Comparison of ENCODE assay signal across 12 cellular contexts in the genomic region with DNA sequence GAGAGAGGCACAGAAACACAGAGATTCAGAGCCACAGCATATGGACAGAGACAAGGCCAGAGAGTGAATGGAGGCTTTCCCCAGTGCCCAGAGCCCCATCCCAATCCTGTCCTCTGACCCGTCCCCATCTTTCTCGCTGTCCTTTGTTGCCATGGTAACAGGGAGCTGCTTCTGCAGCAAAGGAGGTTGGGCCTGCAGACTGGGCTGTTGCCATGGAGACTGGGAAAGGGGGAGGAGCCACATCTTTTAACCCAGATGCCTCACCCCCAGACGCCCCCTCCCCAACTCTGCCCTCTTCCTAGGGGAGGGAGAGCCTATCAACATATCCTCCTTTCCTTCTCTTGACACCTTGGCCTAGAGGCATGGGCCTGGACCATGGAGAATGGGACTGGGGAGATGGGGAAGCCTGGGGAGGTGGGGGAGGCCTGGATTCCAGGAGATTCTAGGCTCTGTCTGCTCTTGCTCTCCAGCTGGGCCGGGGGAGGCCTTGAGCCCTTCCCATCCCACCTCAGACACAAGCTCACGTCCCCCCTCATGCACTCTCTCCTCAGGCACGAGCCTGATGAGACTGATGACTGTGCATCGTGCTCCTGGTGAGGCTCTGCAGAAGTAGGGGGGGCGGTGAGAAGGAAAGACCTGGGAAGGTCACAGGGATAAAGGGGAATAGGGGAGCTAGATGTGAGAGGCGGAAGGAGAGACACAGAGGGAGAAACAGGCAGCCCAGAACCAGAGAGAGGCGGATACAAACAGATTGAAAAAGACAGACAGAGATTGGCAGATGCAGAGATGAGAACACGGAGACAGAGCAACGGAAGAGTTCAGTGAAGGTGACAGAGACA.
A peak's percentile ranks its signal among the peaks of the same experiment; 100 is the strongest.
DNase-seq lines count a peak whose midpoint lies in the region.
"Had no signal": no experiment of that assay in that cellular context is flagged by ENCODE, and none has a peak within 500 bp of the region (broad histone marks: within the 10 kb centered on the region; RNA-seq: fewer than 3 reads in every experiment).

No MANE protein-coding gene starts in this region.

- H3K27me3 Mint-ChIP-seq in T-helper 2 cell treated with Interferon-gamma antibody and Interleukin-4, amounts not matched to agents 5 μg/mL and 100 μg/mL, for 36 hours (ENCODE audit: low read depth): peaks cover 67% of the 10 kb centered on the region

- peak overlapping the region; percentile 34 for H3K27ac Mint-ChIP-seq in T-helper 2 cell treated with Interferon-gamma antibody and Interleukin-4, amounts not matched to agents 5 μg/mL and 100 μg/mL, for 36 hours
- H3K27ac Mint-ChIP-seq: HFFc6 had no signal

- H3K36me3 Mint-ChIP-seq in T-helper 2 cell treated with Interferon-gamma antibody and Interleukin-4, amounts not matched to agents 5 μg/mL and 100 μg/mL, for 36 hours (ENCODE audit: low read depth): no peaks in the 10 kb centered on the region

- no peak for DNase-seq in T-helper 2 cell treated with Interferon-gamma antibody and Interleukin-4, amounts not matched to agents 5 μg/mL and 100 μg/mL, for 36 hours (ENCODE audit: low spot score)
- DNase-seq in T-helper 2 cell (no peak), NCI-H1105 treated with DMSO at 0.1 percent for 48 hours (lab: John Stamatoyannopoulos, UW) (peak; percentile 60), caudate nucleus (lab: John Stamatoyannopoulos, UW) (peak in 42 of 61 donors; percentile 9 to 86 (median 45)), retina (peak; percentile 88), kidney tubule cell (ENCODE audit: low spot score) (no peak), GM19240 (ENCODE audit: insufficient read length, low spot score) (no peak), SKM-1 (lab: John Stamatoyannopoulos, UW; ENCODE audit: unreplicated experiment) (no peak)

- H3K9me3 Mint-ChIP-seq in T-helper 2 cell treated with Interferon-gamma antibody and Interleukin-4, amounts not matched to agents 5 μg/mL and 100 μg/mL, for 36 hours: no peaks in the 10 kb centered on the region
- H3K9me3 Mint-ChIP-seq: HFFc6 had no signal

- peak overlapping the region; percentile 90 for H3K27ac ChIP-seq in caudate nucleus (ENCODE audit: low read depth, low read length)
- H3K27ac ChIP-seq: C4-2B, HL-60, stomach had no signal

- no peak overlapping the region for H3K4me3 Mint-ChIP-seq in T-helper 2 cell treated with Interferon-gamma antibody and Interleukin-4, amounts not matched to agents 5 μg/mL and 100 μg/mL, for 36 hours
- H3K4me3 Mint-ChIP-seq: HFFc6 had no signal

- peaks cover 16% of the 10 kb centered on the region for H3K4me1 Mint-ChIP-seq in T-helper 2 cell treated with Interferon-gamma antibody and Interleukin-4, amounts not matched to agents 5 μg/mL and 100 μg/mL, for 36 hours (ENCODE audit: low read depth)

Comparison
In these comparisons a context has a peak if more than half of its experiments do, and no peak if none do; other contexts are left out.
1. DNase-seq: peak in NCI-H1105 treated with DMSO at 0.1 percent for 48 hours (single experiment), caudate nucleus (42 of 61) and retina (single experiment); none in T-helper 2 cell treated with Interferon-gamma antibody and Interleukin-4, amounts not matched to agents 5 μg/mL and 100 μg/mL, for 36 hours (single experiment), T-helper 2 cell (0 of 5), kidney tubule cell (single experiment), GM19240 (single experiment) and SKM-1 (single experiment).